12 cellular contexts compared by ENCODE assay signal in genomic region chr17:51050291-51051033, GRCh38.
DNase-seq lines count a peak whose midpoint lies in the region; ATAC-seq, FAIRE-seq and TF ChIP-seq lines count a peak whose summit lies in the region.
"Had no signal": no experiment of that assay in that cellular context is flagged by ENCODE, and none has a peak within 500 bp of the region (broad histone marks: within the 10 kb centered on the region; RNA-seq: fewer than 3 reads in every experiment).

No MANE protein-coding gene starts in this region.

- H3K9me3 Mint-ChIP-seq in activated naive CD8-positive, alpha-beta T cell treated with anti-CD3 and anti-CD28 coated beads, Interleukin-2, amount 10 ng/mL, durations not matched to agents 7 days and 5 days = no peaks in the 10 kb centered on the region
- no peaks in the 10 kb centered on the region for H3K9me3 Mint-ChIP-seq in activated naive CD8-positive, alpha-beta T cell treated with anti-CD3 and anti-CD28 coated beads for 36 hours
- H3K9me3 Mint-ChIP-seq in progenitor cell of endocrine pancreas (ENCODE audit: low read depth) = no peaks in the 10 kb centered on the region

- peaks cover 3% of the 10 kb centered on the region for H3K4me1 Mint-ChIP-seq in activated naive CD8-positive, alpha-beta T cell treated with anti-CD3 and anti-CD28 coated beads, Interleukin-2, amount 10 ng/mL, durations not matched to agents 7 days and 5 days
- H3K4me1 Mint-ChIP-seq in activated naive CD8-positive, alpha-beta T cell treated with anti-CD3 and anti-CD28 coated beads for 36 hours = peaks cover 9% of the 10 kb centered on the region
- H3K4me1 Mint-ChIP-seq in progenitor cell of endocrine pancreas (ENCODE audit: low read depth) = peaks cover 6% of the 10 kb centered on the region

- no peaks in the 10 kb centered on the region for H3K27me3 Mint-ChIP-seq in activated naive CD8-positive, alpha-beta T cell treated with anti-CD3 and anti-CD28 coated beads, Interleukin-2, amount 10 ng/mL, durations not matched to agents 7 days and 5 days
- no peaks in the 10 kb centered on the region for H3K27me3 Mint-ChIP-seq in activated naive CD8-positive, alpha-beta T cell treated with anti-CD3 and anti-CD28 coated beads for 36 hours
- no peaks in the 10 kb centered on the region for H3K27me3 Mint-ChIP-seq in progenitor cell of endocrine pancreas

- no peak for DNase-seq in activated naive CD8-positive, alpha-beta T cell treated with anti-CD3 and anti-CD28 coated beads, Interleukin-2, amount 10 ng/mL, durations not matched to agents 7 days and 5 days
- DNase-seq in activated naive CD8-positive, alpha-beta T cell treated with anti-CD3 and anti-CD28 coated beads for 36 hours = no peak
- DNase-seq in RCC 7860 (ENCODE audit: low spot score) = peak; percentile 21
- DNase-seq in NCI-H2107 (lab: John Stamatoyannopoulos, UW) = no peak
- no peak for DNase-seq in progenitor cell of endocrine pancreas (ENCODE audit: low spot score, unreplicated experiment)
- DNase-seq in SHP77 treated with DMSO at 0.1 percent for 48 hours (lab: John Stamatoyannopoulos, UW) = no peak
- no peak for DNase-seq in DMS114 treated with DMSO at 0.1 percent for 48 hours (lab: John Stamatoyannopoulos, UW; ENCODE audit: unreplicated experiment)
- DNase-seq: ACHN; effector CD8-positive, alpha-beta T cell; lower lobe of right lung; NCI-H524 had no signal

- TF ChIP-seq CTCF in progenitor cell of endocrine pancreas (IDR thresholded peaks at IDR 0.05; ENCODE audit: unreplicated experiment) = no peak

- no peak overlapping the region for H3K4me3 Mint-ChIP-seq in activated naive CD8-positive, alpha-beta T cell treated with anti-CD3 and anti-CD28 coated beads, Interleukin-2, amount 10 ng/mL, durations not matched to agents 7 days and 5 days
- H3K4me3 Mint-ChIP-seq in activated naive CD8-positive, alpha-beta T cell treated with anti-CD3 and anti-CD28 coated beads for 36 hours = no peak overlapping the region
- H3K4me3 Mint-ChIP-seq in progenitor cell of endocrine pancreas (ENCODE audit: low read depth) = no peak overlapping the region

- no peaks in the 10 kb centered on the region for H3K36me3 Mint-ChIP-seq in activated naive CD8-positive, alpha-beta T cell treated with anti-CD3 and anti-CD28 coated beads, Interleukin-2, amount 10 ng/mL, durations not matched to agents 7 days and 5 days
- H3K36me3 Mint-ChIP-seq in activated naive CD8-positive, alpha-beta T cell treated with anti-CD3 and anti-CD28 coated beads for 36 hours = peaks cover 8% of the 10 kb centered on the region
- no peaks in the 10 kb centered on the region for H3K36me3 Mint-ChIP-seq in progenitor cell of endocrine pancreas (ENCODE audit: insufficient read depth)

- no peak for ATAC-seq in activated naive CD8-positive, alpha-beta T cell treated with anti-CD3 and anti-CD28 coated beads, Interleukin-2, amount 10 ng/mL, durations not matched to agents 7 days and 5 days (ENCODE audit: low read depth)
- peak; percentile 89 for ATAC-seq in HG02885 (IDR thresholded peaks at IDR 0.05; ENCODE audit: poor library complexity, unreplicated experiment)
- ATAC-seq: lower lobe of right lung had no signal

- H3K27ac Mint-ChIP-seq in activated naive CD8-positive, alpha-beta T cell treated with anti-CD3 and anti-CD28 coated beads, Interleukin-2, amount 10 ng/mL, durations not matched to agents 7 days and 5 days = peak overlapping the region; percentile 46
- H3K27ac Mint-ChIP-seq in activated naive CD8-positive, alpha-beta T cell treated with anti-CD3 and anti-CD28 coated beads for 36 hours = no peak overlapping the region
- no peak overlapping the region for H3K27ac Mint-ChIP-seq in progenitor cell of endocrine pancreas

- POLR2A ChIA-PET in activated naive CD8-positive, alpha-beta T cell treated with anti-CD3 and anti-CD28 coated beads, Interleukin-2, amount 10 ng/mL, durations not matched to agents 7 days and 5 days (lab: Charles Lee) = no interaction called here

- FAIRE-seq in RCC 7860 (lab: Jason Lieb, UNC) = peak; percentile 79
